In genomic region chr22:38032681-38033521, GRCh38 we compare ENCODE assay signal across 1 cellular context.
TF ChIP-seq lines count a peak whose summit lies in the region.

No MANE protein-coding gene starts in this region.

TF ChIP-seq in K562, 482 proteins besides CTCF, POLR2A, EP300 and RAD21 (continued from another document and continues in another):
- TF ChIP-seq MNT (conservative IDR thresholded peaks at IDR 0.05) = peak in 1 of 2 experiments; percentile 27; a peak in 1 of 4 replicates
- no peak for TF ChIP-seq SMAD3 (CRISPR knock-in tag; conservative IDR thresholded peaks at IDR 0.05)
- TF ChIP-seq ZNF778 (CRISPR knock-in tag; IDR thresholded peaks at IDR 0.05) = no peak
- TF ChIP-seq JUND (IDR thresholded peaks at IDR 0.05; ENCODE audit: borderline replicate concordance, low read depth, low read length) = peak; percentile 78
- TF ChIP-seq JUND (tag; IDR thresholded peaks at IDR 0.05; ENCODE audit: borderline replicate concordance, low read depth, low read length) = peak; percentile 62; the same call in 1 of the 3 replicates
- TF ChIP-seq FOXK2 (conservative IDR thresholded peaks at IDR 0.05 in 1 of 2, IDR thresholded peaks at IDR 0.05 in 1 of 2; ENCODE audit: low read depth in 2 of 2) = peak; percentile 38 to 81; a peak in 2 of 4 replicates
- TF ChIP-seq ARID3B (CRISPR knock-in tag; IDR thresholded peaks at IDR 0.05; ENCODE audit: borderline replicate concordance) = no peak
- no peak for TF ChIP-seq ZNF134 (CRISPR knock-in tag; conservative IDR thresholded peaks at IDR 0.05)
- no peak for TF ChIP-seq ZSCAN29 (IDR thresholded peaks at IDR 0.05)
- TF ChIP-seq CBX5 (IDR thresholded peaks at IDR 0.05; ENCODE audit: borderline replicate concordance, low read depth) = no peak
- peak; percentile 85 for TF ChIP-seq CREM (IDR thresholded peaks at IDR 0.05; ENCODE audit: low read depth)
- no peak for TF ChIP-seq ETV6 (IDR thresholded peaks at IDR 0.05; ENCODE audit: borderline replicate concordance in 1 of 2, low read depth in 2 of 2, low read length in 1 of 2)
- TF ChIP-seq ETV6 (CRISPR knock-in tag; IDR thresholded peaks at IDR 0.05; ENCODE audit: borderline replicate concordance) = no peak
- TF ChIP-seq CREB1 (IDR thresholded peaks at IDR 0.05) = peak; percentile 73
- TF ChIP-seq CREB1 (CRISPR knock-in tag; IDR thresholded peaks at IDR 0.05) = no peak
- no peak for TF ChIP-seq PPARD (CRISPR knock-in tag; IDR thresholded peaks at IDR 0.05)
- TF ChIP-seq RBBP5 (IDR thresholded peaks at IDR 0.05; ENCODE audit: borderline replicate concordance, insufficient read depth, low read length, poor library complexity, severe bottlenecking) = no peak
- peak in 1 of 2 experiments; percentile 42; a peak in 1 of 4 replicates for TF ChIP-seq ZNF318 (IDR thresholded peaks at IDR 0.05; ENCODE audit: borderline replicate concordance in 1 of 2, low read depth in 1 of 2)
- TF ChIP-seq CXXC5 (CRISPR knock-in tag; IDR thresholded peaks at IDR 0.05) = no peak
- TF ChIP-seq MTA2 (IDR thresholded peaks at IDR 0.05; ENCODE audit: low read depth) = no peak
- peak; percentile 59 for TF ChIP-seq DPF2 (IDR thresholded peaks at IDR 0.05)
- peak; percentile 31; the same call in 1 of the 2 replicates for TF ChIP-seq MAX (CRISPR knock-in tag; IDR thresholded peaks at IDR 0.05)
- no peak for TF ChIP-seq ZNF408 (CRISPR knock-in tag; IDR thresholded peaks at IDR 0.05; ENCODE audit: low read depth)
- no peak for TF ChIP-seq ETS2 (tag; IDR thresholded peaks at IDR 0.05; ENCODE audit: borderline replicate concordance, poor library complexity, severe bottlenecking)
- no peak for TF ChIP-seq KAT8 (IDR thresholded peaks at IDR 0.05; ENCODE audit: low read depth)
- TF ChIP-seq LEF1 (IDR thresholded peaks at IDR 0.05) = peak; percentile 74; the same call in 1 of the 2 replicates
- no peak for TF ChIP-seq KHSRP (IDR thresholded peaks at IDR 0.05)
- no peak for TF ChIP-seq COPS2 (conservative IDR thresholded peaks at IDR 0.05)
- TF ChIP-seq ZNF239 (CRISPR knock-in tag; IDR thresholded peaks at IDR 0.05) = no peak
- TF ChIP-seq NFYB (IDR thresholded peaks at IDR 0.05; ENCODE audit: extremely low read depth, insufficient read length) = no peak
- TF ChIP-seq ZNF79 (CRISPR knock-in tag; IDR thresholded peaks at IDR 0.05; ENCODE audit: low read depth) = no peak
- TF ChIP-seq NCOA6 (IDR thresholded peaks at IDR 0.05) = no peak
- TF ChIP-seq BACH1 (tag; IDR thresholded peaks at IDR 0.05) = no peak
- no peak for TF ChIP-seq PCBP1 (IDR thresholded peaks at IDR 0.05; ENCODE audit: low read depth, low read length, poor library complexity, severe bottlenecking)
- TF ChIP-seq CBFA2T2 (conservative IDR thresholded peaks at IDR 0.05) = 0 out of 2 replicates have a peak, but pooled peaks have one; percentile 27
- no peak for TF ChIP-seq SIN3A (IDR thresholded peaks at IDR 0.05; ENCODE audit: borderline replicate concordance in 2 of 2, control insufficient read depth in 1 of 2, low read depth in 2 of 2, low read length in 2 of 2)
- TF ChIP-seq ATF1 (CRISPR knock-in tag; IDR thresholded peaks at IDR 0.05) = no peak
- peak; percentile 57 for TF ChIP-seq ATF1 (tag; IDR thresholded peaks at IDR 0.05)
- no peak for TF ChIP-seq RHOXF2B (CRISPR knock-in tag; conservative IDR thresholded peaks at IDR 0.05)
- TF ChIP-seq CCNT2 (IDR thresholded peaks at IDR 0.05; ENCODE audit: borderline replicate concordance, extremely low read depth, insufficient read length, low read depth, low read length) = no peak
- TF ChIP-seq HINFP (tag; conservative IDR thresholded peaks at IDR 0.05; ENCODE audit: low read depth) = no peak
- TF ChIP-seq IRF9 (tag; IDR thresholded peaks at IDR 0.05) = peak; percentile 61
- no peak for TF ChIP-seq SNIP1 (IDR thresholded peaks at IDR 0.05; ENCODE audit: low read depth)
- no peak for TF ChIP-seq ZNF175 (CRISPR knock-in tag; IDR thresholded peaks at IDR 0.05; ENCODE audit: low read depth)
- no peak for TF ChIP-seq CHCHD3 (CRISPR knock-in tag; IDR thresholded peaks at IDR 0.05)
- TF ChIP-seq ATF3 (IDR thresholded peaks at IDR 0.05) = peak; percentile 92
- no peak for TF ChIP-seq ATF3 (CRISPR knock-in tag; conservative IDR thresholded peaks at IDR 0.05)
- TF ChIP-seq FOXA1 (IDR thresholded peaks at IDR 0.05; ENCODE audit: borderline replicate concordance) = no peak
- no peak for TF ChIP-seq ZBTB26 (CRISPR knock-in tag; IDR thresholded peaks at IDR 0.05)
- no peak for TF ChIP-seq SRSF7 (optimal IDR thresholded peaks at IDR 0.05; ENCODE audit: low read depth, low read length)
- 0 out of 2 replicates have a peak, but pooled peaks have one; percentile 66 for TF ChIP-seq JUN (IDR thresholded peaks at IDR 0.05; ENCODE audit: borderline replicate concordance, low read depth, low read length)
- no peak for TF ChIP-seq JUN (CRISPR knock-in tag; IDR thresholded peaks at IDR 0.05; ENCODE audit: borderline replicate concordance)
- no peak for TF ChIP-seq ZNF586 (CRISPR knock-in tag; conservative IDR thresholded peaks at IDR 0.05)
- no peak for TF ChIP-seq BHLHE40 (IDR thresholded peaks at IDR 0.05; ENCODE audit: low read length)
- no peak for TF ChIP-seq ZNF224 (CRISPR knock-in tag; IDR thresholded peaks at IDR 0.05)
- no peak for TF ChIP-seq RBM34 (IDR thresholded peaks at IDR 0.05; ENCODE audit: borderline replicate concordance, insufficient read depth, low read length)
- TF ChIP-seq CSDE1 (IDR thresholded peaks at IDR 0.05) = no peak
- no peak for TF ChIP-seq BRCA1 (IDR thresholded peaks at IDR 0.05)
- TF ChIP-seq BRCA1 (CRISPR knock-in tag; IDR thresholded peaks at IDR 0.05) = no peak
